24 cellular contexts compared by ENCODE assay signal in genomic region chr7:84207025-84207424, GRCh38. TPM values are rescaled to one million over a fixed set of nuclear protein-coding genes. Genes with fewer than 3 reads are reported as not detected.
A peak's percentile ranks its signal among the peaks of the same experiment; 100 is the strongest.
DNase-seq lines count a peak whose midpoint lies in the region; ATAC-seq and TF ChIP-seq lines count a peak whose summit lies in the region.
"Had no signal": no experiment of that assay in that cellular context is flagged by ENCODE, and none has a peak within 500 bp of the region (broad histone marks: within the 10 kb centered on the region; RNA-seq: fewer than 3 reads in every experiment).

No MANE protein-coding gene starts in this region.

- peaks cover 10% of the 10 kb centered on the region for H3F3A ChIP-seq in neural progenitor cell (ENCODE audit: low read depth)

- H3K79me2 ChIP-seq in neural progenitor cell (ENCODE audit: low read depth), result no peaks in the 10 kb centered on the region

- no peaks in the 10 kb centered on the region for H3K27me3 Mint-ChIP-seq in neural progenitor cell (ENCODE audit: insufficient read depth, low read depth)
- H3K27me3 Mint-ChIP-seq: activated CD4-positive, alpha-beta T cell treated with anti-CD3 and anti-CD28 coated beads, Interleukin-2, amount 10 ng/mL, durations not matched to agents 24 days and 14 days; activated naive CD8-positive, alpha-beta T cell treated with anti-CD3 and anti-CD28 coated beads, Interleukin-2, amount 10 ng/mL, durations not matched to agents 7 days and 5 days; activated T-helper 17 cell treated with anti-CD3 and anti-CD28 coated beads, Interleukin-2, amount 50 U/mL, for 72 hours had no signal

- H3K4me3 ChIP-seq in neural progenitor cell (no peak overlapping the region), heart left ventricle (no peak overlapping the region)
- H3K4me3 ChIP-seq: A549; BLaER1 treated with 17β-estradiol and CSF1 and Interleukin-3, amounts not matched to agents 10 nM and 100 nM; body of pancreas; coronary artery had no signal

- intact Hi-C loops in heart left ventricle (cut with DNase I), result no loop called here

- no peaks in the 10 kb centered on the region for H4K20me1 ChIP-seq in neural progenitor cell (ENCODE audit: low read depth)
- H4K20me1 ChIP-seq: BLaER1 treated with 17β-estradiol and CSF1 and Interleukin-3, amounts not matched to agents 10 nM and 100 nM had no signal

- H2AFZ ChIP-seq in neural progenitor cell (replicated peaks), result no peak overlapping the region

- peaks cover 4% of the 10 kb centered on the region for H3K9me3 Mint-ChIP-seq in neural progenitor cell
- H3K9me3 Mint-ChIP-seq: activated CD4-positive, alpha-beta T cell treated with anti-CD3 and anti-CD28 coated beads, Interleukin-2, amount 10 ng/mL, durations not matched to agents 24 days and 14 days; activated naive CD8-positive, alpha-beta T cell treated with anti-CD3 and anti-CD28 coated beads, Interleukin-2, amount 10 ng/mL, durations not matched to agents 7 days and 5 days; activated T-helper 17 cell treated with anti-CD3 and anti-CD28 coated beads, Interleukin-2, amount 50 U/mL, for 72 hours had no signal

- ATAC-seq in heart left ventricle (no peak), HG03095 (IDR thresholded peaks at IDR 0.05; ENCODE audit: unreplicated experiment) (no peak)
- ATAC-seq: A549; activated T-helper 17 cell treated with anti-CD3 and anti-CD28 coated beads, Interleukin-2, amount 50 U/mL, for 72 hours; body of pancreas; left colon; natural killer cell had no signal

- H3K27ac ChIP-seq in epithelial cell of prostate (peak overlapping the region; percentile 11), neural progenitor cell (no peak overlapping the region), heart left ventricle (no peak overlapping the region)
- H3K27ac ChIP-seq: A549; BLaER1 treated with 17β-estradiol and CSF1 and Interleukin-3, amounts not matched to agents 10 nM and 100 nM; body of pancreas; coronary artery had no signal

- no peak overlapping the region for H3K4me3 Mint-ChIP-seq in neural progenitor cell
- H3K4me3 Mint-ChIP-seq: activated CD4-positive, alpha-beta T cell treated with anti-CD3 and anti-CD28 coated beads, Interleukin-2, amount 10 ng/mL, durations not matched to agents 24 days and 14 days; activated naive CD8-positive, alpha-beta T cell treated with anti-CD3 and anti-CD28 coated beads, Interleukin-2, amount 10 ng/mL, durations not matched to agents 7 days and 5 days; activated T-helper 17 cell treated with anti-CD3 and anti-CD28 coated beads, Interleukin-2, amount 50 U/mL, for 72 hours; mesothelial cell of epicardium; natural killer cell had no signal

- H3K4me1 Mint-ChIP-seq in neural progenitor cell, result peaks cover 28% of the 10 kb centered on the region
- H3K4me1 Mint-ChIP-seq: activated CD4-positive, alpha-beta T cell treated with anti-CD3 and anti-CD28 coated beads, Interleukin-2, amount 10 ng/mL, durations not matched to agents 24 days and 14 days; activated naive CD8-positive, alpha-beta T cell treated with anti-CD3 and anti-CD28 coated beads, Interleukin-2, amount 10 ng/mL, durations not matched to agents 7 days and 5 days; activated T-helper 17 cell treated with anti-CD3 and anti-CD28 coated beads, Interleukin-2, amount 50 U/mL, for 72 hours; mesothelial cell of epicardium; natural killer cell had no signal

- peak overlapping the region; percentile 8 for H3K27ac Mint-ChIP-seq in neural progenitor cell
- H3K27ac Mint-ChIP-seq: activated CD4-positive, alpha-beta T cell treated with anti-CD3 and anti-CD28 coated beads, Interleukin-2, amount 10 ng/mL, durations not matched to agents 24 days and 14 days; activated naive CD8-positive, alpha-beta T cell treated with anti-CD3 and anti-CD28 coated beads, Interleukin-2, amount 10 ng/mL, durations not matched to agents 7 days and 5 days; activated T-helper 17 cell treated with anti-CD3 and anti-CD28 coated beads, Interleukin-2, amount 50 U/mL, for 72 hours; mesothelial cell of epicardium; natural killer cell had no signal

- 51 to 73% (median 68%) methylated on average over 2 of the region's 2 CpGs for WGBS in heart left ventricle, 4 donors

- H3K4me1 ChIP-seq in neural progenitor cell (peaks cover 42% of the 10 kb centered on the region), heart left ventricle (no peaks in the 10 kb centered on the region)
- H3K4me1 ChIP-seq: A549; BLaER1 treated with 17β-estradiol and CSF1 and Interleukin-3, amounts not matched to agents 10 nM and 100 nM; body of pancreas had no signal

- peak overlapping the region; percentile 52 for H3K4me2 ChIP-seq in neural progenitor cell
- H3K4me2 ChIP-seq: A549; BLaER1 treated with 17β-estradiol and CSF1 and Interleukin-3, amounts not matched to agents 10 nM and 100 nM had no signal

- TF ChIP-seq POLR2A in heart left ventricle (IDR thresholded peaks at IDR 0.05), result no peak

- peaks cover 2% of the 10 kb centered on the region for H3K36me3 Mint-ChIP-seq in neural progenitor cell
- H3K36me3 Mint-ChIP-seq: activated naive CD8-positive, alpha-beta T cell treated with anti-CD3 and anti-CD28 coated beads, Interleukin-2, amount 10 ng/mL, durations not matched to agents 7 days and 5 days; mesothelial cell of epicardium; natural killer cell had no signal

- no peak overlapping the region for H3K9ac ChIP-seq in neural progenitor cell
- H3K9ac ChIP-seq: BLaER1 treated with 17β-estradiol and CSF1 and Interleukin-3, amounts not matched to agents 10 nM and 100 nM had no signal

- TF ChIP-seq CTCF in neural progenitor cell (IDR thresholded peaks at IDR 0.05), result no peak
- TF ChIP-seq CTCF in heart left ventricle (IDR thresholded peaks at IDR 0.05), result no peak

- H3K36me3 ChIP-seq in neural progenitor cell (no peaks in the 10 kb centered on the region), heart left ventricle (no peaks in the 10 kb centered on the region)
- H3K36me3 ChIP-seq: BLaER1 treated with 17β-estradiol and CSF1 and Interleukin-3, amounts not matched to agents 10 nM and 100 nM had no signal

- no peaks in the 10 kb centered on the region for H3K9me3 ChIP-seq in neural progenitor cell (ENCODE audit: low read depth)
- H3K9me3 ChIP-seq in heart left ventricle, result no peaks in the 10 kb centered on the region
- H3K9me3 ChIP-seq: A549; BLaER1 treated with 17β-estradiol and CSF1 and Interleukin-3, amounts not matched to agents 10 nM and 100 nM; body of pancreas had no signal

- H3K27me3 ChIP-seq in neural progenitor cell, result no peaks in the 10 kb centered on the region
- no peaks in the 10 kb centered on the region for H3K27me3 ChIP-seq in heart left ventricle
- H3K27me3 ChIP-seq: BLaER1 treated with 17β-estradiol and CSF1 and Interleukin-3, amounts not matched to agents 10 nM and 100 nM; body of pancreas had no signal

- DNase-seq in NCI-H2107 treated with DMSO at 0.1 percent for 48 hours (lab: John Stamatoyannopoulos, UW; ENCODE audit: unreplicated experiment) (peak; percentile 18), NCI-H2107 (lab: John Stamatoyannopoulos, UW) (no peak), NCI-H748 treated with DMSO at 0.1 percent for 48 hours (lab: John Stamatoyannopoulos, UW) (peak; percentile 31), epithelial cell of prostate (ENCODE audit: low read depth, low spot score) (no peak), neural progenitor cell (ENCODE audit: low spot score) (peak; percentile 74), heart left ventricle (no peak)
- no peak for DNase-seq in NK-92 treated with Interleukin-12 subunit alpha and Interleukin-12 subunit beta, amount 100 ng/mL, for 24 hours (lab: John Stamatoyannopoulos, UW)
- DNase-seq: activated CD4-positive, alpha-beta T cell treated with anti-CD3 and anti-CD28 coated beads, Interleukin-2, amount 10 ng/mL, durations not matched to agents 24 days and 14 days; activated naive CD8-positive, alpha-beta T cell treated with anti-CD3 and anti-CD28 coated beads, Interleukin-2, amount 10 ng/mL, durations not matched to agents 7 days and 5 days; body of pancreas; Calu3; hippocampal formation; KBM-7; left colon; natural killer cell; NCI-H187; SHP77 had no signal

RNA-seq across cellular contexts. Expression of gene SEMA3A, which starts 12.4 kb away (rescaled TPM):
- total RNA-seq in neural progenitor cell (ENCODE audit: low replicate concordance) (69.5 and 134 TPM in 2 replicates), heart left ventricle (1 to 10 TPM in 8 of 9 donors, under 1 TPM in 1; 0.32 to 6.6 (median 1.5) TPM)
- under 1 TPM; 0.30 to 0.39 TPM for polyA plus RNA-seq in heart left ventricle
- total RNA-seq: OCI-LY7 had no signal

Comparison
In these comparisons a context has a peak if more than half of its experiments do, and no peak if none do; other contexts are left out.
1. DNase-seq: peak in NCI-H2107 treated with DMSO at 0.1 percent for 48 hours (single experiment), NCI-H748 treated with DMSO at 0.1 percent for 48 hours (single experiment) and neural progenitor cell (single experiment); none in NCI-H2107 (single experiment), epithelial cell of prostate (single experiment), NK-92 treated with Interleukin-12 subunit alpha and Interleukin-12 subunit beta, amount 100 ng/mL, for 24 hours (single experiment) and heart left ventricle (0 of 5).